Comparison of ENCODE assay signal across 23 cellular contexts in the genomic region with DNA sequence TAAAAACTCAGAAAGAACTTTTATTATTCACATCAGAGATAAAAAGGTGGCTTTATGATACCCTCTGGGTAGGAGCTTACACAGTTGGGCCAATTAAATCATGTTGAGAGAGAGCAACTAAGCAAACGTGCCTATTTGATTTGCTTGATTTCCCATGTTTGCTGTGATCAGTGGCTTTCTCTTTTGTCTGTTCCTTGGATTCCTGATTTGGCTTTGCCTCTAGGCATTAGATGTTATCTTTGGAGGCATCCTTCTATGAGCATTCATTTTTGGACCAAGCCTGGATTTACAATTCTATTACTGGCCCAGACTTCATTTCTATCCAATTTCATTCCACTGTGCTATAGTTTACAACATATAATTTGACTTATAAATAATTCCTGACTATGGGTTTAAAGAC. TPM values are rescaled to one million over a fixed set of nuclear protein-coding genes. Genes with fewer than 3 reads are reported as not detected.
DNase-seq lines count a peak whose midpoint lies in the region; ATAC-seq and TF ChIP-seq lines count a peak whose summit lies in the region.
"Had no signal": no experiment of that assay in that cellular context is flagged by ENCODE, and none has a peak within 500 bp of the region (broad histone marks: within the 10 kb centered on the region; RNA-seq: fewer than 3 reads in every experiment).

No MANE protein-coding gene starts in this region.

- H3K4me3 Mint-ChIP-seq in HFFc6 (no peak overlapping the region), mesothelial cell of epicardium (no peak overlapping the region)
- H3K4me3 Mint-ChIP-seq: CD4-positive, alpha-beta memory T cell; IgD-negative memory B cell had no signal

- H3K36me3 ChIP-seq in adipocyte (ENCODE audit: control insufficient read depth, insufficient read depth, low read length, severe bottlenecking) (peaks cover 27% of the 10 kb centered on the region), thoracic aorta (peaks cover 5% of the 10 kb centered on the region), colonic mucosa (no peaks in the 10 kb centered on the region)

- H3K27ac ChIP-seq in thoracic aorta (peak overlapping the region; percentile 21 to 68), colonic mucosa (no peak overlapping the region)
- H3K27ac ChIP-seq: HL-60, KMS-11 had no signal

- H3K9me3 Mint-ChIP-seq in HFFc6 (no peaks in the 10 kb centered on the region), mesothelial cell of epicardium (peaks cover 13% of the 10 kb centered on the region)

- H3K27me3 ChIP-seq in adipocyte (replicated peaks; ENCODE audit: control insufficient read depth, insufficient read depth, low read length) (no peaks in the 10 kb centered on the region), thoracic aorta (replicated peaks; ENCODE audit: insufficient read depth) (no peaks in the 10 kb centered on the region), colonic mucosa (no peaks in the 10 kb centered on the region)

- H3K9ac ChIP-seq in adipocyte (ENCODE audit: low read length) (no peak overlapping the region), colonic mucosa (ENCODE audit: low read depth in 2 of 2, low read length in 2 of 2) (no peak overlapping the region)
- H3K9ac ChIP-seq: KMS-11 had no signal

- H3K27me3 Mint-ChIP-seq in HFFc6 (ENCODE audit: insufficient read depth): no peaks in the 10 kb centered on the region
- no peaks in the 10 kb centered on the region for H3K27me3 Mint-ChIP-seq in mesothelial cell of epicardium (ENCODE audit: low read depth)

- intact Hi-C loops in colonic mucosa (cut with DNase I): no loop called here

- DNase-seq in HFFc6 (peak; percentile 39), adipocyte (ENCODE audit: low read depth) (peak; percentile 59), mesothelial cell of epicardium (ENCODE audit: low spot score in 2 of 2, unreplicated experiment in 2 of 2) (no peak), thoracic aorta (ENCODE audit: low spot score) (no peak), colonic mucosa (no peak)
- DNase-seq in effector CD8-positive, alpha-beta T cell (lab: John Stamatoyannopoulos, UW): no peak
- DNase-seq: C1 segment of cervical spinal cord; CD4-positive, alpha-beta memory T cell; COR-L47; DMS53; HCEC 1CT; NCI-H1092 treated with DMSO at 0.1 percent for 48 hours; NCI-H1436; NCI-H187; NCI-H2081 treated with DMSO at 0.1 percent for 48 hours; NCI-H2171; NCI-H226; NCI-H510A treated with DMSO at 0.1 percent for 48 hours; NCI-H748 treated with DMSO at 0.1 percent for 48 hours had no signal

- H3K9me3 ChIP-seq in adipocyte (ENCODE audit: control insufficient read depth, low read length) (no peaks in the 10 kb centered on the region), thoracic aorta (no peaks in the 10 kb centered on the region), colonic mucosa (no peaks in the 10 kb centered on the region)

- no peak overlapping the region for H3K27ac Mint-ChIP-seq in HFFc6
- peak overlapping the region; percentile 13 for H3K27ac Mint-ChIP-seq in mesothelial cell of epicardium
- H3K27ac Mint-ChIP-seq: CD4-positive, alpha-beta memory T cell; IgD-negative memory B cell had no signal

- H3K4me1 ChIP-seq in adipocyte (ENCODE audit: control insufficient read depth, insufficient read depth, low read length) (peaks cover 29% of the 10 kb centered on the region), thoracic aorta (ENCODE audit: control insufficient read depth in 1 of 2, low read depth in 2 of 2) (peaks cover 14 to 42% of the 10 kb centered on the region in 2 donors), colonic mucosa (no peaks in the 10 kb centered on the region)

- H3K4me1 Mint-ChIP-seq in HFFc6 (ENCODE audit: low read depth) (peaks cover 16% of the 10 kb centered on the region), mesothelial cell of epicardium (peaks cover 23% of the 10 kb centered on the region)
- H3K4me1 Mint-ChIP-seq: CD4-positive, alpha-beta memory T cell; IgD-negative memory B cell had no signal

- peaks cover 8% of the 10 kb centered on the region for H3K36me3 Mint-ChIP-seq in HFFc6 (ENCODE audit: low read depth)
- peaks cover 31% of the 10 kb centered on the region for H3K36me3 Mint-ChIP-seq in mesothelial cell of epicardium
- H3K36me3 Mint-ChIP-seq: CD4-positive, alpha-beta memory T cell; IgD-negative memory B cell had no signal

- H3K4me3 ChIP-seq in adipocyte (ENCODE audit: low read length): no peak overlapping the region
- H3K4me3 ChIP-seq in thoracic aorta: no peak overlapping the region
- H3K4me3 ChIP-seq in colonic mucosa: no peak overlapping the region

- ATAC-seq in thoracic aorta (ENCODE audit: insufficient number of reproducible peaks, low FRiP score, low read depth) (no peak), HG02981 (IDR thresholded peaks at IDR 0.05; ENCODE audit: unreplicated experiment) (no peak)

- TF ChIP-seq CTCF in HFFc6 (IDR thresholded peaks at IDR 0.05) (no peak), mesothelial cell of epicardium (IDR thresholded peaks at IDR 0.05; ENCODE audit: unreplicated experiment) (no peak), thoracic aorta (IDR thresholded peaks at IDR 0.05) (no peak), colonic mucosa (IDR thresholded peaks at IDR 0.05) (no peak)

RNA-seq across cellular contexts. Expression of gene VCAN, which starts 35.9 kb away (rescaled TPM):
- 10 to 100 TPM; 18.8 to 25.5 (median 22.5) TPM for total RNA-seq in HFFc6 (2021; fragmentation: NEBNext Ultra II Directional; extraction: Animal tissue kit (Norgen Biotek cat#: 25700))
- 633 to 678 TPM (median 634 TPM) in 3 replicates for total RNA-seq in mesothelial cell of epicardium
- 1,000 to 10,000 TPM in 1 of 2 donors, 100 to 1,000 TPM in 1; 870 to 1,101 TPM for total RNA-seq in thoracic aorta
- 10 to 100 TPM in 1 of 2 donors, 1 to 10 TPM in 1; 9.8 to 27.2 TPM for total RNA-seq in colonic mucosa

Comparison
In these comparisons a context has a peak if more than half of its experiments do, and no peak if none do; other contexts are left out.
1. DNase-seq: peak in HFFc6 (single experiment) and adipocyte (single experiment); none in mesothelial cell of epicardium (0 of 2), thoracic aorta (single experiment), colonic mucosa (single experiment) and effector CD8-positive, alpha-beta T cell (single experiment).
2. RNA of gene VCAN, which starts 35.9 kb away (total RNA-seq): 870 to 1,101 TPM in thoracic aorta and 633 to 678 TPM in mesothelial cell of epicardium; 9.8 to 27.2 TPM in colonic mucosa and 18.8 to 25.5 TPM in HFFc6; every median in the first group is over 10 times any median in the second.